8 cellular contexts compared by ENCODE assay signal in genomic region chr17:44948315-44948795, GRCh38. TPM values are rescaled to one million over a fixed set of nuclear protein-coding genes. Genes with fewer than 3 reads are reported as not detected.
DNase-seq lines count a peak whose midpoint lies in the region; ATAC-seq and TF ChIP-seq lines count a peak whose summit lies in the region.

No MANE protein-coding gene starts in this region.

- no peaks in the 10 kb centered on the region for H3F3A ChIP-seq in Loucy (ENCODE audit: low read depth)
- H3F3A ChIP-seq in neural cell (ENCODE audit: insufficient read depth, low read length, poor library complexity, severe bottlenecking) = no peaks in the 10 kb centered on the region

- H3K9me3 ChIP-seq in BLaER1 (no peaks in the 10 kb centered on the region; the same call in 1 of the 2 replicates), Loucy (ENCODE audit: insufficient read depth, low read depth, low read length) (no peaks in the 10 kb centered on the region), duodenal mucosa (ENCODE audit: control insufficient read depth in 1 of 2, low read length in 2 of 2) (no peaks in the 10 kb centered on the region), neural cell (ENCODE audit: low read length) (no peaks in the 10 kb centered on the region)

- no peak for ATAC-seq in GM18858 (IDR thresholded peaks at IDR 0.05; ENCODE audit: unreplicated experiment)

- H3K36me3 ChIP-seq in BLaER1 = peaks cover 21% of the 10 kb centered on the region
- H3K36me3 ChIP-seq in Loucy (ENCODE audit: insufficient read depth, low read length) = no peaks in the 10 kb centered on the region
- H3K36me3 ChIP-seq in duodenal mucosa (ENCODE audit: control insufficient read depth in 1 of 2, insufficient read depth in 2 of 2, low read length in 2 of 2) = no peaks in the 10 kb centered on the region
- no peaks in the 10 kb centered on the region for H3K36me3 ChIP-seq in neural cell (ENCODE audit: insufficient read depth, low read length)

- DNase-seq in activated CD4-positive, CD25-positive, alpha-beta regulatory T cell (lab: John Stamatoyannopoulos, UW) = no peak
- DNase-seq in NCI-H748 treated with DMSO at 0.1 percent for 48 hours (lab: John Stamatoyannopoulos, UW) (no peak), 8988T (no peak)

- no peak for TF ChIP-seq CTCF in Loucy (conservative IDR thresholded peaks at IDR 0.05; ENCODE audit: low read length)
- no peak for TF ChIP-seq CTCF in neural cell (IDR thresholded peaks at IDR 0.05; ENCODE audit: poor library complexity, severe bottlenecking)

- no peak overlapping the region; the same call in 1 of the 2 replicates for H3K9ac ChIP-seq in BLaER1
- peak overlapping the region; percentile 97 for H3K9ac ChIP-seq in Loucy (ENCODE audit: low read depth, low read length, poor library complexity, severe bottlenecking)
- peak overlapping the region; percentile 65 to 76 for H3K9ac ChIP-seq in duodenal mucosa (ENCODE audit: low read depth in 1 of 2, low read length in 2 of 2)
- H3K9ac ChIP-seq in neural cell (ENCODE audit: low read length) = peak overlapping the region; percentile 66

- peak overlapping the region; percentile 63; the same call in 1 of the 2 replicates for H3K27ac ChIP-seq in BLaER1
- no peak overlapping the region for H3K27ac ChIP-seq in duodenal mucosa (ENCODE audit: low read depth, low read length)
- H3K27ac ChIP-seq in neural cell (ENCODE audit: low read length) = peak overlapping the region; percentile 51

- H3K27me3 ChIP-seq in BLaER1 = no peaks in the 10 kb centered on the region
- no peaks in the 10 kb centered on the region for H3K27me3 ChIP-seq in Loucy (ENCODE audit: insufficient read depth, low read length, poor library complexity, severe bottlenecking)
- H3K27me3 ChIP-seq in duodenal mucosa (ENCODE audit: control insufficient read depth in 1 of 2, insufficient read depth in 2 of 2, low read length in 2 of 2) = no peaks in the 10 kb centered on the region
- no peaks in the 10 kb centered on the region for H3K27me3 ChIP-seq in neural cell (ENCODE audit: insufficient read depth, low read depth, low read length)

- H3K79me2 ChIP-seq in Loucy (ENCODE audit: insufficient read depth, low read length) = peaks cover 46% of the 10 kb centered on the region
- H3K79me2 ChIP-seq in neural cell (replicated peaks; ENCODE audit: insufficient read depth, low read length) = peaks cover 31% of the 10 kb centered on the region

- H2AFZ ChIP-seq in Loucy (ENCODE audit: low read length) (peak overlapping the region; percentile 20; the same call in 1 of the 2 replicates), neural cell (ENCODE audit: low read depth, low read length) (peak overlapping the region; percentile 85)

- no peak for TF ChIP-seq RAD21 in neural cell (conservative IDR thresholded peaks at IDR 0.05)

- no peak for TF ChIP-seq EP300 in neural cell (conservative IDR thresholded peaks at IDR 0.05; ENCODE audit: poor library complexity, severe bottlenecking)

- H3K4me3 ChIP-seq in BLaER1 = peak overlapping the region; percentile 81
- peak overlapping the region; percentile 93 for H3K4me3 ChIP-seq in Loucy (ENCODE audit: low read length, poor library complexity, severe bottlenecking)
- H3K4me3 ChIP-seq in duodenal mucosa (ENCODE audit: low read depth in 1 of 2, low read length in 2 of 2) = peak overlapping the region; percentile 84 to 90
- H3K4me3 ChIP-seq in neural cell (ENCODE audit: low read length) = peak overlapping the region; percentile 81

- H3K4me2 ChIP-seq in BLaER1 (peak overlapping the region; percentile 91), Loucy (ENCODE audit: low read depth, low read length, poor library complexity, severe bottlenecking) (peak overlapping the region; percentile 86), neural cell (ENCODE audit: low read length) (peak overlapping the region; percentile 66)

- H3K9me2 ChIP-seq in Loucy (replicated peaks; ENCODE audit: low read depth, low read length) (no peaks in the 10 kb centered on the region), neural cell (ENCODE audit: insufficient read depth, low read length) (no peaks in the 10 kb centered on the region)

- H4K20me1 ChIP-seq in BLaER1 (no peaks in the 10 kb centered on the region), Loucy (ENCODE audit: insufficient read depth, low read length, poor library complexity, severe bottlenecking) (peaks cover 26% of the 10 kb centered on the region), neural cell (ENCODE audit: insufficient read depth) (no peaks in the 10 kb centered on the region)

- H3K4me1 ChIP-seq in BLaER1 (peaks cover 38% of the 10 kb centered on the region), Loucy (ENCODE audit: insufficient read depth, low read length, poor library complexity, severe bottlenecking) (peaks cover 34% of the 10 kb centered on the region), duodenal mucosa (ENCODE audit: control insufficient read depth in 1 of 2, insufficient read depth in 2 of 2, low read length in 2 of 2) (peaks cover 6 to 8% of the 10 kb centered on the region in 2 donors)

TF ChIP-seq in neural cell, 6 proteins besides CTCF, POLR2A, EP300 and RAD21:
- TF ChIP-seq EZH2 (IDR thresholded peaks at IDR 0.05; ENCODE audit: borderline replicate concordance, insufficient read depth, low read length, poor library complexity, severe bottlenecking) = no peak
- TF ChIP-seq POLR2AphosphoS5 (IDR thresholded peaks at IDR 0.05) = no peak
- no peak for TF ChIP-seq MXI1 (conservative IDR thresholded peaks at IDR 0.05; ENCODE audit: poor library complexity, severe bottlenecking)
- TF ChIP-seq REST (IDR thresholded peaks at IDR 0.05; ENCODE audit: borderline replicate concordance) = no peak
- TF ChIP-seq SMC3 (conservative IDR thresholded peaks at IDR 0.05; ENCODE audit: poor library complexity) = no peak
- no peak for TF ChIP-seq TAF1 (IDR thresholded peaks at IDR 0.05; ENCODE audit: low read depth)

RNA-seq across cellular contexts. Expression of gene KIF18B, which starts 0.8 kb away (rescaled TPM):
- polyA plus RNA-seq in neural cell = 0.10 and 0.26 TPM in 2 replicates
- 0.23 and 1.2 TPM in 2 replicates for polyA minus RNA-seq in neural cell

RNA-seq across cellular contexts. Expression of gene C1QL1, which starts 19.7 kb away (rescaled TPM):
- 0.19 TPM in 1 of 2 replicates, not detected in the other for polyA plus RNA-seq in neural cell
- polyA minus RNA-seq in neural cell = not detected in 2 replicates

RNA-seq across cellular contexts. Expression of gene GFAP, which starts 33.1 kb away (rescaled TPM):
- not detected in 2 replicates for polyA plus RNA-seq in neural cell
- not detected in 2 replicates for polyA minus RNA-seq in neural cell

RNA-seq across cellular contexts. Expression of gene EFTUD2, which starts 49.1 kb away (rescaled TPM):
- 47.8 and 69.4 TPM in 2 replicates for polyA plus RNA-seq in neural cell
- 106 and 107 TPM in 2 replicates for polyA minus RNA-seq in neural cell
